29 cellular contexts compared by ENCODE assay signal in the genomic region with DNA sequence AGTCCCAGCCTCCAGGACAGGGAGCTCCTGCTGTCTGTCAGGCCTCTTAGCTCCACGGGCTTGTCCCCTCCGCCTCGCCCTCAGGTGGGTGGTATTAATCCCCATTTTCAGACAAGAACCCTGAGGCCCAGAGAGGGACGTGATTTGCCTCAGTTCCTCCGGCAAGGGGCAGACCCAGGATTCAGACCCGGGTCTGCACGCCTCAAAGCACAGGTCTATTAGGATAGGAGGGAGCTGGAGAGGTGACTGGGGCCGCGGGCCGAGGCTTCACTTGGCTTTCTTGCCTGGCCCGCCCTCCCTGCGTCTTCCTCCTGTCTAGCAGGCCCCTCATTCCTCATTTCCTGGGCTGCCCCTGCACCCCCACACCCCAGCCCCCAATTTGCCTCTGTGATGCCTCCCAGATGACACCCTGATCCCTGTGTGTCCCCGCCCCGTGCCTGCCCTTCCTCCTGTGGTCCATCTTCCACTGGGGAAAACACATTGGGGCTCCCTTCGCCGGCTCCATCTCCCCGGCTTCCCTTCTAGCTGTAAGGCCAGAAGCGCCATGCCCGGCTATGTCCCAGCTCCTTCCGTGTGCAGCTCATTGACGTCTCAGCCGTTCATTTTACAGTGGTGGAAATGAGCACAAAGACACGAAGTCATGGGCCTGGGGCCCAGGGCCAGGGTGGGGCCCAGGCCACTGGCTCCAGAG. TPM values are rescaled to one million over a fixed set of nuclear protein-coding genes. Genes with fewer than 3 reads are reported as not detected.
"Had no signal": no experiment of that assay in that cellular context is flagged by ENCODE, and none has a peak within 500 bp of the region (broad histone marks: within the 10 kb centered on the region; RNA-seq: fewer than 3 reads in every experiment).

No MANE protein-coding gene starts in this region.

- DNase-seq: activated CD4-positive, alpha-beta T cell treated with anti-CD3 and anti-CD28 coated beads for 48 hours; activated CD4-positive, alpha-beta T cell treated with anti-CD3 and anti-CD28 coated beads, Interleukin-2, amount 50 U/mL, for 4 hours; activated CD4-positive, CD25-positive, alpha-beta regulatory T cell treated with anti-CD3 and anti-CD28 coated beads, Interleukin-2, amount 50 U/mL, for 72 hours; activated CD8-positive, alpha-beta memory T cell treated with anti-CD3 and anti-CD28 coated beads, Interleukin-2, amount 50 U/mL, for 48 hours; activated CD8-positive, alpha-beta T cell treated with anti-CD3 and anti-CD28 coated beads, Interleukin-2, amount 10 ng/mL, durations not matched to agents 7 days and 5 days; activated effector memory CD4-positive, alpha-beta T cell treated with Interleukin-2 at 50 U/mL for 16 hours; activated naive CD4-positive, alpha-beta T cell; activated naive CD8-positive, alpha-beta T cell treated with anti-CD3 and anti-CD28 coated beads, Interleukin-2, amount 50 U/mL, for 24 hours; activated T-cell treated with anti-CD3 and anti-CD28 coated beads, Interleukin-2, amount 50 U/mL, for 1 hour; amniotic stem cell; body of pancreas; KG1; NCI-H1048; NCI-H146; NCI-H187 treated with DMSO at 0.1 percent for 48 hours; NCI-H2081 treated with DMSO at 0.1 percent for 48 hours; NCI-H2227 treated with DMSO at 0.1 percent for 48 hours; NCI-H526; NCI-H774; T-cell had no signal

- H3K4me3 ChIP-seq: ascending aorta, body of pancreas, SK-N-MC had no signal

- H3K9me3 Mint-ChIP-seq: activated naive CD4-positive, alpha-beta T cell treated with anti-CD3 and anti-CD28 coated beads, Interleukin-2, amount 50 U/mL, for 72 hours; activated naive CD8-positive, alpha-beta T cell treated with anti-CD3 and anti-CD28 coated beads, Interleukin-2, amount 50 U/mL, for 24 hours; activated T-helper 1 cell treated with anti-CD3 and anti-CD28 coated beads, Interleukin-12 subunit alpha, Interleukin-12 subunit beta, Interleukin-2, Interleukin-4 antibody, amounts not matched to agents 30 ng/mL and 10 ng/mL and 1 ng/mL, durations not matched to agents 14 hours and 24 hours and 36 hours; T-cell had no signal

- H3K36me3 ChIP-seq: ascending aorta had no signal

- H3K4me3 Mint-ChIP-seq: activated CD8-positive, alpha-beta T cell treated with anti-CD3 and anti-CD28 coated beads, Interleukin-2, amount 10 ng/mL, durations not matched to agents 7 days and 5 days; activated naive CD8-positive, alpha-beta T cell treated with anti-CD3 and anti-CD28 coated beads, Interleukin-2, amount 50 U/mL, for 24 hours; activated T-helper 1 cell treated with anti-CD3 and anti-CD28 coated beads, Interleukin-12 subunit alpha, Interleukin-12 subunit beta, Interleukin-2, Interleukin-4 antibody, amounts not matched to agents 30 ng/mL and 10 ng/mL and 1 ng/mL, durations not matched to agents 14 hours and 24 hours and 36 hours; IgD-negative memory B cell; T-cell had no signal

- H3K27ac ChIP-seq: ascending aorta, body of pancreas had no signal

- FAIRE-seq: bronchial epithelial cell had no signal

- ATAC-seq: activated CD8-positive, alpha-beta T cell treated with anti-CD3 and anti-CD28 coated beads, Interleukin-2, amount 10 ng/mL, durations not matched to agents 7 days and 5 days; activated naive CD4-positive, alpha-beta T cell treated with anti-CD3 and anti-CD28 coated beads, Interleukin-2, amount 50 U/mL, for 72 hours; activated naive CD8-positive, alpha-beta T cell treated with anti-CD3 and anti-CD28 coated beads, Interleukin-2, amount 50 U/mL, for 24 hours; body of pancreas; Panc1; Right ventricle myocardium inferior; T-cell had no signal

- H3K27me3 ChIP-seq: ascending aorta, body of pancreas had no signal

- H3K36me3 Mint-ChIP-seq: activated naive CD4-positive, alpha-beta T cell treated with anti-CD3 and anti-CD28 coated beads, Interleukin-2, amount 50 U/mL, for 72 hours; T-cell had no signal

- H3K4me1 ChIP-seq: ascending aorta, body of pancreas had no signal

- H3K27ac Mint-ChIP-seq: activated CD8-positive, alpha-beta T cell treated with anti-CD3 and anti-CD28 coated beads, Interleukin-2, amount 10 ng/mL, durations not matched to agents 7 days and 5 days; activated naive CD8-positive, alpha-beta T cell treated with anti-CD3 and anti-CD28 coated beads, Interleukin-2, amount 50 U/mL, for 24 hours; activated T-helper 1 cell treated with anti-CD3 and anti-CD28 coated beads, Interleukin-12 subunit alpha, Interleukin-12 subunit beta, Interleukin-2, Interleukin-4 antibody, amounts not matched to agents 30 ng/mL and 10 ng/mL and 1 ng/mL, durations not matched to agents 14 hours and 24 hours and 36 hours; IgD-negative memory B cell; T-cell had no signal

- H3K9me3 ChIP-seq: ascending aorta, body of pancreas had no signal

RNA-seq across cellular contexts. Expression of a gene that starts 15.6 kb away (rescaled TPM):
- total RNA-seq: activated CD8-positive, alpha-beta T cell treated with anti-CD3 and anti-CD28 coated beads, Interleukin-2, amount 10 ng/mL, durations not matched to agents 7 days and 5 days; activated T-helper 1 cell treated with anti-CD3 and anti-CD28 coated beads, Interleukin-12 subunit alpha, Interleukin-12 subunit beta, Interleukin-2, Interleukin-4 antibody, amounts not matched to agents 30 ng/mL and 10 ng/mL and 1 ng/mL, durations not matched to agents 14 hours and 24 hours and 36 hours; ascending aorta; bronchial epithelial cell had no signal
- polyA plus RNA-seq: IgD-negative memory B cell had no signal

RNA-seq across cellular contexts. Expression of a gene that starts 23.5 kb away (rescaled TPM):
- total RNA-seq: activated CD8-positive, alpha-beta T cell treated with anti-CD3 and anti-CD28 coated beads, Interleukin-2, amount 10 ng/mL, durations not matched to agents 7 days and 5 days; activated T-helper 1 cell treated with anti-CD3 and anti-CD28 coated beads, Interleukin-12 subunit alpha, Interleukin-12 subunit beta, Interleukin-2, Interleukin-4 antibody, amounts not matched to agents 30 ng/mL and 10 ng/mL and 1 ng/mL, durations not matched to agents 14 hours and 24 hours and 36 hours; T-helper 2 cell treated with Interferon-gamma antibody and Interleukin-4, amounts not matched to agents 100 ng/mL and 5 ng/mL, for 36 hours had no signal
